8 cellular contexts compared by ENCODE assay signal in the genomic region with DNA sequence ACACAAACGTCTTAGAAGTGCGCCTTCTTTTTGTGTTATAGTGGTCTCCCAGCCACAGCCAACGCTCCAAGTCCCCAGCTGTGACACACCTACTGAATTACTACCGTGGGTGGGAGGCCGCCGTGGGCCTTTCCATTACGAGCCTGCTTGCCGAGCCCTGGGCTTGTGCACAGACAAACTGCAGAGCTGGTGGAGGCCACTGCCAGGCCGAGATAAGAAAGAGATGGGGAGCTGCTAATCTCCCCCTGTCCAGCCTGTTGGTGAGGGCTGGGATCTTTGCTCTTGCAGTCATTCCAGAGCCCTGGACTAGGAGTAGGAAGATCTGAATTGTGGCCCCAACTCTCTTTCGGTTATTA. TPM values are rescaled to one million over a fixed set of nuclear protein-coding genes. Genes with fewer than 3 reads are reported as not detected.
DNase-seq lines count a peak whose midpoint lies in the region; ATAC-seq and TF ChIP-seq lines count a peak whose summit lies in the region.

No MANE protein-coding gene starts in this region.

- H3K4me2 ChIP-seq in PC-9, result peak overlapping the region; percentile 98

- H3K36me3 ChIP-seq in PC-9 (ENCODE audit: low read depth) (peaks cover 8% of the 10 kb centered on the region; the same call in 1 of the 2 replicates), colonic mucosa (no peaks in the 10 kb centered on the region), uterus (no peaks in the 10 kb centered on the region)

- intact Hi-C loops in PC-9 (cut with micrococcal nuclease; ENCODE audit: unreplicated experiment), result no loop called here
- intact Hi-C loops in colonic mucosa (cut with DNase I), result no loop called here
- intact Hi-C loops in uterus (cut with DNase I; ENCODE audit: low total_unique reads), result no loop called here

- no peaks in the 10 kb centered on the region for H3K9me2 ChIP-seq in PC-9 (ENCODE audit: insufficient read depth)

- DNase-seq in AG08395 (ENCODE audit: low spot score), result peak; percentile 5
- peak in 1 of 2 experiments; percentile 36 for DNase-seq in PC-9
- DNase-seq in colonic mucosa, result peak; percentile 33
- no peak for DNase-seq in naive B cell
- DNase-seq in uterus, result no peak
- DNase-seq in HPDE6-E6E7 (ENCODE audit: extremely low spot score), result no peak

- H3K9me3 ChIP-seq in PC-9 (ENCODE audit: insufficient read depth, low read depth) (no peaks in the 10 kb centered on the region), colonic mucosa (no peaks in the 10 kb centered on the region), uterus (no peaks in the 10 kb centered on the region)

- H3K9me3 Mint-ChIP-seq in naive B cell, result no peaks in the 10 kb centered on the region

- H2AFZ ChIP-seq in PC-9, result peak overlapping the region; percentile 95

- BruUV-seq in PC-9 (replicated peaks; lab: Mats Ljungman, UMichigan), result TSS peak; percentile 74

- H3K36me3 Mint-ChIP-seq in naive B cell, result peaks cover 8 to 19% of the 10 kb centered on the region in 2 donors

- H3K9ac ChIP-seq in colonic mucosa (ENCODE audit: low read depth in 2 of 2, low read length in 2 of 2), result peak overlapping the region; percentile 68 to 88

- peaks cover 39% of the 10 kb centered on the region for H3F3A ChIP-seq in PC-9 (ENCODE audit: insufficient read depth, low read depth)

- H3K4me3 ChIP-seq in PC-9 (peak overlapping the region; percentile 86), colonic mucosa (peak overlapping the region; percentile 57), uterus (peak overlapping the region; percentile 82 to 90)

- H3K27me3 Mint-ChIP-seq in naive B cell, result no peaks in the 10 kb centered on the region

- CTCF ChIA-PET in PC-9 (lab: Charles Lee), result interaction anchor here (0.5 to 1.8 kb wide), 6 partner anchors 9 to 253 kb away, joined by 3 to 16 read pairs (median 6); partner anchors contain the start of genes C2CD2L, DPAGT1 and VPS11

- peak overlapping the region; percentile 88 to 97 (median 96) for H3K4me3 Mint-ChIP-seq in naive B cell

- POLR2A ChIA-PET in PC-9 (lab: Charles Lee; ENCODE audit: unreplicated experiment), result interaction anchor here (0.5 to 1.2 kb wide), 9 partner anchors 18 to 800 kb away, joined by 3 to 29 read pairs (median 9); partner anchors contain the start of genes HINFP and VPS11

- TF ChIP-seq CTCF in PC-9 (conservative IDR thresholded peaks at IDR 0.05), result no peak
- no peak for TF ChIP-seq CTCF in colonic mucosa (IDR thresholded peaks at IDR 0.05)
- no peak for TF ChIP-seq CTCF in uterus (IDR thresholded peaks at IDR 0.05)

- H3K27ac ChIP-seq in PC-9, result 0 out of 2 replicates have a peak overlapping the region, but pooled peaks have one; percentile 53
- peak overlapping the region; percentile 77 for H3K27ac ChIP-seq in colonic mucosa
- peak overlapping the region; percentile 83 to 96 for H3K27ac ChIP-seq in uterus

- H4K20me1 ChIP-seq in PC-9 (ENCODE audit: insufficient read depth), result peaks cover 3% of the 10 kb centered on the region; the same call in 1 of the 2 replicates

- TF ChIP-seq POLR2A in uterus (IDR thresholded peaks at IDR 0.05), result no peak

- peaks cover 23% of the 10 kb centered on the region for H3K79me2 ChIP-seq in PC-9 (ENCODE audit: low read depth)

- peak overlapping the region; percentile 66 to 97 (median 90) for H3K27ac Mint-ChIP-seq in naive B cell

- H3K4me1 ChIP-seq in PC-9 (replicated peaks; ENCODE audit: insufficient read depth) (peaks cover 24% of the 10 kb centered on the region), colonic mucosa (peaks cover 7% of the 10 kb centered on the region), uterus (peaks cover 0 to 7% of the 10 kb centered on the region in 2 donors)

- H3K27me3 ChIP-seq in PC-9 (ENCODE audit: insufficient read depth, low read depth), result no peaks in the 10 kb centered on the region
- H3K27me3 ChIP-seq in colonic mucosa, result no peaks in the 10 kb centered on the region
- no peaks in the 10 kb centered on the region for H3K27me3 ChIP-seq in uterus

- H3K4me1 Mint-ChIP-seq in naive B cell, result peaks cover 17 to 34% (median 25%) of the 10 kb centered on the region in 3 donors

- ATAC-seq in GM21515 (IDR thresholded peaks at IDR 0.05; ENCODE audit: unreplicated experiment), result peak; percentile 5
- ATAC-seq in naive B cell (ENCODE audit: low read depth in 2 of 2), result no peak
- no peak for ATAC-seq in GM21825 (IDR thresholded peaks at IDR 0.05; ENCODE audit: unreplicated experiment)

RNA-seq across cellular contexts. Expression of gene HMBS, which starts 0.8 kb away (rescaled TPM):
- 49.3 and 54.9 TPM in 2 replicates for total RNA-seq in PC-9 (2021)
- total RNA-seq in colonic mucosa, result 10 to 100 TPM; 18.7 to 50.5 TPM
- polyA plus RNA-seq in naive B cell (ENCODE audit: low read depth in 6 of 6), result 10 to 100 TPM; 11.7 to 26.8 (median 16.4) TPM
- total RNA-seq in uterus, result 10 to 100 TPM in 3 of 4 donors, 1 to 10 TPM in 1; 9.5 to 19.9 (median 15.3) TPM

RNA-seq across cellular contexts. Expression of gene DPAGT1, which starts 16.2 kb away (rescaled TPM):
- 32.8 and 41.1 TPM in 2 replicates for total RNA-seq in PC-9 (2021)
- 100 to 1,000 TPM in 1 of 2 donors, 10 to 100 TPM in 1; 39.4 to 104 TPM for total RNA-seq in colonic mucosa
- polyA plus RNA-seq in naive B cell (ENCODE audit: low read depth in 6 of 6), result 10 to 100 TPM; 29.7 to 61.6 (median 34.5) TPM
- total RNA-seq in uterus, result 10 to 100 TPM in 2 of 4 donors, 1 to 10 TPM in 2; 2.8 to 30.6 (median 16.9) TPM

RNA-seq across cellular contexts. Expression of gene VPS11, which starts 17.9 kb away (rescaled TPM):
- total RNA-seq in PC-9 (2021) (21.1 and 22.9 TPM in 2 replicates), colonic mucosa (10 to 100 TPM; 23.0 to 24.1 TPM), uterus (10 to 100 TPM; 25.6 to 86.6 (median 36.3) TPM)
- 10 to 100 TPM; 36.7 to 50.0 (median 46.2) TPM for polyA plus RNA-seq in naive B cell (ENCODE audit: low read depth in 6 of 6)

RNA-seq across cellular contexts. Expression of gene C2CD2L, which starts 21.6 kb away (rescaled TPM):
- total RNA-seq in PC-9 (2021) (6.7 and 9.3 TPM in 2 replicates), colonic mucosa (10 to 100 TPM; 20.6 to 27.9 TPM), uterus (10 to 100 TPM in 1 of 4 donors, 1 to 10 TPM in 3; 1.8 to 14.3 (median 2.7) TPM)
- 1 to 10 TPM in 5 of 6 donors, under 1 TPM in 1; 0.55 to 3.8 (median 2.0) TPM for polyA plus RNA-seq in naive B cell (ENCODE audit: low read depth in 6 of 6)

RNA-seq across cellular contexts. Expression of gene HYOU1, which starts 28.5 kb away (rescaled TPM):
- 92.0 and 117 TPM in 2 replicates for total RNA-seq in PC-9 (2021)
- 100 to 1,000 TPM; 120 to 273 TPM for total RNA-seq in colonic mucosa
- polyA plus RNA-seq in naive B cell (ENCODE audit: low read depth in 6 of 6), result 10 to 100 TPM in 5 of 6 donors, 1 to 10 TPM in 1; 7.1 to 13.4 (median 12.5) TPM
- total RNA-seq in uterus, result 10 to 100 TPM; 10.8 to 91.4 (median 61.2) TPM

Comparison
In these comparisons a context has a peak if more than half of its experiments do, and no peak if none do; other contexts are left out.
1. DNase-seq: peak in AG08395 (single experiment) and colonic mucosa (single experiment); none in naive B cell (single experiment), uterus (0 of 2) and HPDE6-E6E7 (single experiment).
2. Peak in every context shown above with its lines, with median percentiles within 50 percentile points of each other: H3K27ac ChIP-seq and H3K4me3 ChIP-seq.